In genomic region chr10:89378006-89378627, GRCh38 we compare ENCODE assay signal across 28 cellular contexts. TPM values are rescaled to one million over a fixed set of nuclear protein-coding genes. Genes with fewer than 3 reads are reported as not detected.
"Had no signal": no experiment of that assay in that cellular context is flagged by ENCODE, and none has a peak within 500 bp of the region (broad histone marks: within the 10 kb centered on the region; RNA-seq: fewer than 3 reads in every experiment).

Gene IFIT1B (plus strand): TSS chr10:89378056. CDS start chr10:89378136, 80 bp downstream.

- FAIRE-seq: colon, kidney had no signal

- H3K27me3 ChIP-seq: body of pancreas, dorsolateral prefrontal cortex, hepatocyte, left lung, neural progenitor cell, suprapubic skin, vagina had no signal

- H3K4me1 ChIP-seq: neural progenitor cell had no signal

- H3K9me3 Mint-ChIP-seq: activated CD4-positive, alpha-beta T cell treated with anti-CD3 and anti-CD28 coated beads, Interleukin-2, amount 10 ng/mL, durations not matched to agents 7 days and 5 days; activated naive CD4-positive, alpha-beta T cell treated with anti-CD3 and anti-CD28 coated beads for 36 hours; activated T-cell treated with anti-CD3 and anti-CD28 coated beads, Interleukin-2, amount 50 U/mL, for 24 hours; activated T-helper 2 cell treated with anti-CD3 and anti-CD28 coated beads, Interferon-gamma antibody, Interleukin-2, Interleukin-4, amounts not matched to agents 10 μg/mL and 5 μg/mL and 100 μg/mL, durations not matched to agents 14 hours and 24 hours and 36 hours; memory B cell; naive B cell; neural progenitor cell; stimulated activated naive CD8-positive, alpha-beta T cell treated with anti-CD3 and anti-CD28 coated beads, Interleukin-15, amount 100 ng/mL, for 72 hours had no signal

- H3K79me2 ChIP-seq: hepatocyte had no signal

- H3K4me3 ChIP-seq: body of pancreas, dorsolateral prefrontal cortex, hepatocyte, left lung, mucosa of descending colon, neural progenitor cell, psoas muscle, skin epidermis, suprapubic skin, vagina had no signal

- H3K4me3 Mint-ChIP-seq: activated CD4-positive, alpha-beta T cell treated with anti-CD3 and anti-CD28 coated beads, Interleukin-2, amount 10 ng/mL, durations not matched to agents 7 days and 5 days; activated CD8-positive, alpha-beta T cell treated with anti-CD3 and anti-CD28 coated beads, Interleukin-2, amount 10 ng/mL, durations not matched to agents 7 days and 5 days; activated naive CD4-positive, alpha-beta T cell treated with anti-CD3 and anti-CD28 coated beads for 36 hours; activated T-cell treated with anti-CD3 and anti-CD28 coated beads, Interleukin-2, amount 50 U/mL, for 24 hours; memory B cell; naive B cell; neural progenitor cell; stimulated activated naive CD8-positive, alpha-beta T cell treated with anti-CD3 and anti-CD28 coated beads, Interleukin-15, amount 100 ng/mL, for 72 hours had no signal

- ATAC-seq: activated CD4-positive, CD25-positive, alpha-beta regulatory T cell treated with anti-CD3 and anti-CD28 coated beads, Interleukin-2, amount 50 U/mL, for 24 hours; activated CD8-positive, alpha-beta T cell treated with anti-CD3 and anti-CD28 coated beads, Interleukin-2, amount 10 ng/mL, durations not matched to agents 7 days and 5 days; body of pancreas; left lung; mucosa of descending colon; psoas muscle; right cardiac atrium; stimulated activated naive CD8-positive, alpha-beta T cell treated with anti-CD3 and anti-CD28 coated beads, Interleukin-15, amount 100 ng/mL, for 72 hours had no signal

- H3K27ac Mint-ChIP-seq: activated CD4-positive, alpha-beta T cell treated with anti-CD3 and anti-CD28 coated beads, Interleukin-2, amount 10 ng/mL, durations not matched to agents 7 days and 5 days; activated CD8-positive, alpha-beta T cell treated with anti-CD3 and anti-CD28 coated beads, Interleukin-2, amount 10 ng/mL, durations not matched to agents 7 days and 5 days; activated naive CD4-positive, alpha-beta T cell treated with anti-CD3 and anti-CD28 coated beads for 36 hours; activated T-cell treated with anti-CD3 and anti-CD28 coated beads, Interleukin-2, amount 50 U/mL, for 24 hours; activated T-helper 2 cell treated with anti-CD3 and anti-CD28 coated beads, Interferon-gamma antibody, Interleukin-2, Interleukin-4, amounts not matched to agents 10 μg/mL and 5 μg/mL and 100 μg/mL, durations not matched to agents 14 hours and 24 hours and 36 hours; memory B cell; neural progenitor cell; stimulated activated naive CD8-positive, alpha-beta T cell treated with anti-CD3 and anti-CD28 coated beads, Interleukin-15, amount 100 ng/mL, for 72 hours had no signal

- H3K36me3 Mint-ChIP-seq: memory B cell, naive B cell, neural progenitor cell had no signal

- H3K27me3 Mint-ChIP-seq: activated T-cell treated with anti-CD3 and anti-CD28 coated beads, Interleukin-2, amount 50 U/mL, for 24 hours; naive B cell had no signal

- H3K9ac ChIP-seq: neural progenitor cell had no signal

- H3K4me1 Mint-ChIP-seq: memory B cell; stimulated activated naive CD8-positive, alpha-beta T cell treated with anti-CD3 and anti-CD28 coated beads, Interleukin-15, amount 100 ng/mL, for 72 hours had no signal

- H2AFZ ChIP-seq: hepatocyte, neural progenitor cell had no signal

- H3K9me3 ChIP-seq: body of pancreas, left lung, mucosa of descending colon, psoas muscle, suprapubic skin, vagina had no signal

- H3K4me2 ChIP-seq: hepatocyte, neural progenitor cell had no signal

- H3K27ac ChIP-seq: body of pancreas, hepatocyte, left lung, neural progenitor cell, psoas muscle, skin epidermis, suprapubic skin, vagina had no signal

- H3K36me3 ChIP-seq: left lung, neural progenitor cell, suprapubic skin, vagina had no signal

- DNase-seq: activated CD4-positive, alpha-beta T cell treated with anti-CD3 and anti-CD28 coated beads, Interleukin-2, amount 10 ng/mL, durations not matched to agents 7 days and 5 days; activated CD8-positive, alpha-beta T cell treated with anti-CD3 and anti-CD28 coated beads, Interleukin-2, amount 10 ng/mL, durations not matched to agents 7 days and 5 days; activated naive CD4-positive, alpha-beta T cell treated with anti-CD3 and anti-CD28 coated beads for 36 hours; activated T-cell treated with anti-CD3 and anti-CD28 coated beads, Interleukin-2, amount 50 U/mL, for 24 hours; body of pancreas; caudate nucleus; dorsolateral prefrontal cortex; foreskin fibroblast; kidney; left lung; mucosa of descending colon; naive B cell; psoas muscle; right cardiac atrium; stimulated activated naive CD8-positive, alpha-beta T cell treated with anti-CD3 and anti-CD28 coated beads, Interleukin-15, amount 100 ng/mL, for 72 hours; T1000; trophoblast cell had no signal

RNA-seq across cellular contexts. Expression of gene IFIT1B, which starts in this region (rescaled TPM):
- total RNA-seq: activated CD4-positive, alpha-beta T cell treated with anti-CD3 and anti-CD28 coated beads, Interleukin-2, amount 10 ng/mL, durations not matched to agents 7 days and 5 days; activated CD8-positive, alpha-beta T cell treated with anti-CD3 and anti-CD28 coated beads, Interleukin-2, amount 10 ng/mL, durations not matched to agents 7 days and 5 days; activated naive CD4-positive, alpha-beta T cell treated with anti-CD3 and anti-CD28 coated beads for 36 hours; activated T-helper 2 cell treated with anti-CD3 and anti-CD28 coated beads, Interferon-gamma antibody, Interleukin-2, Interleukin-4, amounts not matched to agents 10 μg/mL and 5 μg/mL and 100 μg/mL, durations not matched to agents 14 hours and 24 hours and 36 hours; body of pancreas; glomerular endothelial cell; hepatocyte; kidney; left lung; mucosa of descending colon; osteoblast; right cardiac atrium; suprapubic skin; vagina had no signal
- polyA plus RNA-seq: hepatocyte, psoas muscle, right cardiac atrium had no signal
